18 cellular contexts compared by ENCODE assay signal in genomic region chr10:95356190-95356955, GRCh38.
DNase-seq lines count a peak whose midpoint lies in the region; ATAC-seq and TF ChIP-seq lines count a peak whose summit lies in the region.
"Had no signal": no experiment of that assay in that cellular context is flagged by ENCODE, and none has a peak within 500 bp of the region (broad histone marks: within the 10 kb centered on the region; RNA-seq: fewer than 3 reads in every experiment).

No MANE protein-coding gene starts in this region.

- H3K36me3 ChIP-seq in Caco-2 (ENCODE audit: control insufficient read depth, insufficient read depth, low read length) (peaks cover 8% of the 10 kb centered on the region), IMR-90 (ENCODE audit: control insufficient read depth, insufficient read depth, low read length) (no peaks in the 10 kb centered on the region), spleen (peaks cover 0 to 10% (median 0%) of the 10 kb centered on the region in 6 donors)

- H3K27ac ChIP-seq in IMR-90 (ENCODE audit: insufficient read depth, low read length) (no peak overlapping the region), spleen (no peak overlapping the region)
- H3K27ac ChIP-seq: GM23248 had no signal

- no peaks in the 10 kb centered on the region for H3K9me3 Mint-ChIP-seq in Caco-2 (ENCODE audit: unreplicated experiment)
- H3K9me3 Mint-ChIP-seq: CD8-positive, alpha-beta memory T cell had no signal

- POLR2A ChIA-PET in Caco-2 (lab: Charles Lee): no interaction called here
- POLR2A ChIA-PET in IMR-90 (lab: Charles Lee; ENCODE audit: unreplicated experiment): no interaction called here

- H3K4me1 Mint-ChIP-seq in Caco-2 (ENCODE audit: low read depth, unreplicated experiment): peaks cover 13% of the 10 kb centered on the region
- H3K4me1 Mint-ChIP-seq: CD8-positive, alpha-beta memory T cell had no signal

- H3K27me3 Mint-ChIP-seq in Caco-2 (ENCODE audit: insufficient read depth, unreplicated experiment): no peaks in the 10 kb centered on the region

- no peak for DNase-seq in Caco-2
- DNase-seq in IMR-90: no peak
- DNase-seq in left ventricle myocardium superior: no peak
- DNase-seq in spleen: peak; percentile 53
- no peak for DNase-seq in NCI-H1048 (lab: John Stamatoyannopoulos, UW)
- DNase-seq in NCI-H187 (lab: John Stamatoyannopoulos, UW): no peak
- DNase-seq: ACHN; C1 segment of cervical spinal cord; CD8-positive, alpha-beta memory T cell; GM23248; HCEC 1CT; MM.1S; NCI-H1092 treated with DMSO at 0.1 percent for 48 hours; NCI-H146; NCI-H2081 treated with DMSO at 0.1 percent for 48 hours; NCI-H510A; OCI-M1 had no signal

- peak overlapping the region; percentile 43 for H3K27ac Mint-ChIP-seq in Caco-2 (ENCODE audit: unreplicated experiment)

- in situ Hi-C loops in IMR-90 (cut with MboI; ENCODE audit: low sequenced_read_pairs): loop anchor here (25.0 kb wide), 1 partner anchor 744 kb away; no protein-coding TSS in a partner anchor

- no peak overlapping the region for H4K5ac ChIP-seq in IMR-90 (ENCODE audit: low read depth, low read length)

- no peak overlapping the region for H3K9ac ChIP-seq in IMR-90 (ENCODE audit: low read depth, low read length)
- H3K9ac ChIP-seq: GM23248 had no signal

- no peak overlapping the region; the same call in 1 of the 2 replicates for H2BK120ac ChIP-seq in IMR-90 (ENCODE audit: low read depth, low read length)

- TF ChIP-seq POLR2A in IMR-90 (IDR thresholded peaks at IDR 0.05; ENCODE audit: low read depth, low read length): no peak
- no peak for TF ChIP-seq POLR2A in spleen (IDR thresholded peaks at IDR 0.05)

- WGBS in IMR-90 (ENCODE audit: extremely low coverage in 2 of 2, insufficient read length in 1 of 2), 2 experiments: 95% methylated on average over 16 of the region's 23 CpGs; no CpG with 5 or more reads in 1 of the 2 experiments
- WGBS in spleen, 5 donors: 94 to 97% (median 95%) methylated on average over 17 to 23 of the region's 23 CpGs

- no peaks in the 10 kb centered on the region for H3K27me3 ChIP-seq in Caco-2 (replicated peaks; ENCODE audit: control insufficient read depth, insufficient read depth, low read length)
- no peaks in the 10 kb centered on the region for H3K27me3 ChIP-seq in IMR-90 (ENCODE audit: control insufficient read depth, insufficient read depth, low read length)
- H3K27me3 ChIP-seq in spleen (replicated peaks in 1 of 7): no peaks in the 10 kb centered on the region

- no peak overlapping the region for H2AK9ac ChIP-seq in IMR-90 (replicated peaks; ENCODE audit: low read depth, low read length, poor library complexity)

- intact Hi-C loops in Caco-2 (cut with micrococcal nuclease; ENCODE audit: unreplicated experiment) (no loop called here), IMR-90 (cut with micrococcal nuclease) (no loop called here), left ventricle myocardium superior (cut with micrococcal nuclease) (no loop called here), spleen (cut with DNase I; ENCODE audit: low total_unique reads) (no loop called here)

- no peak overlapping the region for H3K4me2 ChIP-seq in IMR-90 (ENCODE audit: low read depth, low read length)

- H3K56ac ChIP-seq in IMR-90 (ENCODE audit: extremely low read depth, insufficient read depth, low read length): no peak overlapping the region

- H3K4me1 ChIP-seq in Caco-2 (peaks cover 15% of the 10 kb centered on the region), IMR-90 (ENCODE audit: control insufficient read depth, insufficient read depth, low read length) (peaks cover 5% of the 10 kb centered on the region), spleen (peaks cover 6 to 23% (median 11%) of the 10 kb centered on the region in 6 donors)

- dilution Hi-C loops in IMR-90 (cut with HindIII; ENCODE audit: low sequenced_read_pairs, unreplicated experiment): no loop called here

- no peak overlapping the region for H3K23ac ChIP-seq in IMR-90 (ENCODE audit: low read depth, low read length)

- TF ChIP-seq CTCF in Caco-2 (IDR thresholded peaks at IDR 0.05; ENCODE audit: insufficient read depth in 1 of 2, low read depth in 1 of 2, low read length in 1 of 2, severe bottlenecking in 1 of 2, unreplicated experiment in 1 of 2) (no peak), IMR-90 (conservative IDR thresholded peaks at IDR 0.05; ENCODE audit: low read depth, low read length) (no peak), spleen (IDR thresholded peaks at IDR 0.05 in 8 of 11, conservative IDR thresholded peaks at IDR 0.05 in 3 of 11) (no peak)

- 0 out of 2 replicates have a peak overlapping the region, but pooled peaks have one; percentile 21 for H2AK5ac ChIP-seq in IMR-90 (ENCODE audit: low read depth, low read length)

- no peak overlapping the region for H3K14ac ChIP-seq in IMR-90 (replicated peaks; ENCODE audit: low read depth, low read length)

- H3K4ac ChIP-seq in IMR-90 (ENCODE audit: low read depth, low read length): 0 out of 2 replicates have a peak overlapping the region, but pooled peaks have one; percentile 21

- H2BK20ac ChIP-seq in IMR-90 (ENCODE audit: low read depth, low read length): no peak overlapping the region; the same call in 1 of the 2 replicates

- BruUV-seq in Caco-2 (replicated peaks; lab: Mats Ljungman, UMichigan) (no TSS peak), IMR-90 (replicated peaks; lab: Mats Ljungman, UMichigan) (no TSS peak)

- no peak overlapping the region for H2BK5ac ChIP-seq in IMR-90 (ENCODE audit: low read depth, low read length, poor library complexity, severe bottlenecking)

- CTCF ChIA-PET in Caco-2 (lab: Charles Lee): no interaction called here
- CTCF ChIA-PET in IMR-90 (lab: Yijun Ruan, JAX): no interaction called here

- no peak for TF ChIP-seq RAD21 in IMR-90 (IDR thresholded peaks at IDR 0.05; ENCODE audit: low read length)

- no peak overlapping the region for H3K18ac ChIP-seq in IMR-90 (ENCODE audit: low read depth, low read length)

- no peaks in the 10 kb centered on the region for H3K9me3 ChIP-seq in Caco-2
- H3K9me3 ChIP-seq in IMR-90 (ENCODE audit: control insufficient read depth, insufficient read depth, low read length): no peaks in the 10 kb centered on the region
- H3K9me3 ChIP-seq in spleen: no peaks in the 10 kb centered on the region

- H4K20me1 ChIP-seq in IMR-90 (ENCODE audit: insufficient read depth, low read length): no peaks in the 10 kb centered on the region

- ATAC-seq in IMR-90 (ENCODE audit: low read depth) (no peak), left ventricle myocardium superior (peak; percentile 12), esophagus mucosa (no peak)

- H2AFZ ChIP-seq in IMR-90 (replicated peaks; ENCODE audit: low read length, poor library complexity): no peak overlapping the region
- H2AFZ ChIP-seq: GM23248 had no signal

- peaks cover 23% of the 10 kb centered on the region for H3K36me3 Mint-ChIP-seq in Caco-2 (ENCODE audit: insufficient read depth, unreplicated experiment)
- H3K36me3 Mint-ChIP-seq: CD8-positive, alpha-beta memory T cell had no signal

- H4K91ac ChIP-seq in IMR-90 (ENCODE audit: insufficient read depth, low read depth, low read length): no peak overlapping the region; the same call in none of the 2 replicates

- H2BK15ac ChIP-seq in IMR-90 (ENCODE audit: low read depth, low read length): no peak overlapping the region

- H3K9me1 ChIP-seq in IMR-90 (ENCODE audit: insufficient read depth, low read length): peaks cover 3% of the 10 kb centered on the region; the same call in 1 of the 2 replicates

- H4K8ac ChIP-seq in IMR-90 (ENCODE audit: low read depth in 2 of 2, low read length in 2 of 2): no peak overlapping the region

- H3K4me3 Mint-ChIP-seq in Caco-2 (ENCODE audit: unreplicated experiment): no peak overlapping the region
- H3K4me3 Mint-ChIP-seq: CD8-positive, alpha-beta memory T cell had no signal

- H3K4me3 ChIP-seq in Caco-2 (ENCODE audit: low read depth, low read length) (no peak overlapping the region), IMR-90 (ENCODE audit: insufficient read depth, low read depth, low read length) (no peak overlapping the region), spleen (no peak overlapping the region)
- H3K4me3 ChIP-seq: GM23248 had no signal

- no peaks in the 10 kb centered on the region for H3K79me1 ChIP-seq in IMR-90 (ENCODE audit: low read depth in 1 of 2, low read length in 2 of 2)

TF ChIP-seq in IMR-90, 13 proteins besides CTCF, POLR2A, EP300 and RAD21:
- TF ChIP-seq MAZ (IDR thresholded peaks at IDR 0.05; ENCODE audit: borderline replicate concordance, low read depth, low read length) (no peak), FOS (IDR thresholded peaks at IDR 0.05; ENCODE audit: low read depth, low read length) (no peak), BHLHE40 (IDR thresholded peaks at IDR 0.05; ENCODE audit: low read depth, low read length) (no peak), RFX5 (IDR thresholded peaks at IDR 0.05; ENCODE audit: low read depth, low read length) (no peak), CHD1 (IDR thresholded peaks at IDR 0.05; ENCODE audit: low read depth, low read length) (no peak), CEBPB (IDR thresholded peaks at IDR 0.05; ENCODE audit: low read depth, low read length) (no peak), RCOR1 (IDR thresholded peaks at IDR 0.05; ENCODE audit: insufficient replicate concordance, low read length) (no peak)
- TF ChIP-seq, protein P1, sequence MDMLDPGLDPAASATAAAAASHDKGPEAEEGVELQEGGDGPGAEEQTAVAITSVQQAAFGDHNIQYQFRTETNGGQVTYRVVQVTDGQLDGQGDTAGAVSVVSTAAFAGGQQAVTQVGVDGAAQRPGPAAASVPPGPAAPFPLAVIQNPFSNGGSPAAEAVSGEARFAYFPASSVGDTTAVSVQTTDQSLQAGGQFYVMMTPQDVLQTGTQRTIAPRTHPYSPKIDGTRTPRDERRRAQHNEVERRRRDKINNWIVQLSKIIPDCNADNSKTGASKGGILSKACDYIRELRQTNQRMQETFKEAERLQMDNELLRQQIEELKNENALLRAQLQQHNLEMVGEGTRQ (IDR thresholded peaks at IDR 0.05; ENCODE audit: low read depth, low read length): no peak
- TF ChIP-seq, protein P2, sequence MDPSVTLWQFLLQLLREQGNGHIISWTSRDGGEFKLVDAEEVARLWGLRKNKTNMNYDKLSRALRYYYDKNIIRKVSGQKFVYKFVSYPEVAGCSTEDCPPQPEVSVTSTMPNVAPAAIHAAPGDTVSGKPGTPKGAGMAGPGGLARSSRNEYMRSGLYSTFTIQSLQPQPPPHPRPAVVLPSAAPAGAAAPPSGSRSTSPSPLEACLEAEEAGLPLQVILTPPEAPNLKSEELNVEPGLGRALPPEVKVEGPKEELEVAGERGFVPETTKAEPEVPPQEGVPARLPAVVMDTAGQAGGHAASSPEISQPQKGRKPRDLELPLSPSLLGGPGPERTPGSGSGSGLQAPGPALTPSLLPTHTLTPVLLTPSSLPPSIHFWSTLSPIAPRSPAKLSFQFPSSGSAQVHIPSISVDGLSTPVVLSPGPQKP (IDR thresholded peaks at IDR 0.05; ENCODE audit: borderline replicate concordance, low read depth, low read length): no peak
TF ChIP-seq in IMR-90: peak in this region for 0.
